In genomic region chr7:158336952-158337351, GRCh38 we compare ENCODE assay signal across 7 cellular contexts.
A peak's percentile ranks its signal among the peaks of the same experiment; 100 is the strongest.
DNase-seq lines count a peak whose midpoint lies in the region; ATAC-seq, FAIRE-seq and TF ChIP-seq lines count a peak whose summit lies in the region.
"Not testable (repeated sequence)": the region's sequence is repeated elsewhere in the genome, so short reads cannot be mapped to it uniquely, and the experiment has no call there.

No MANE protein-coding gene starts in this region.

- H3K27ac ChIP-seq in astrocyte (ENCODE audit: low read depth, low read length): not testable (repeated sequence)

- TF ChIP-seq CTCF in astrocyte (IDR thresholded peaks at IDR 0.05; ENCODE audit: insufficient read depth, low read depth, low read length); natural killer cell (IDR thresholded peaks at IDR 0.05); type B pancreatic cell (conservative IDR thresholded peaks at IDR 0.05): not testable (repeated sequence)

- H3K4me2 ChIP-seq in astrocyte (ENCODE audit: low read length): not testable (repeated sequence)

- peaks cover 48% of the 10 kb centered on the region for H3K9me3 Mint-ChIP-seq in T-helper 2 cell treated with Interferon-gamma antibody and Interleukin-4, amounts not matched to agents 5 μg/mL and 100 μg/mL, for 36 hours
- H3K9me3 Mint-ChIP-seq in astrocyte (ENCODE audit: unreplicated experiment): peaks cover 32% of the 10 kb centered on the region
- peaks cover 33 to 50% of the 10 kb centered on the region in 2 donors for H3K9me3 Mint-ChIP-seq in effector memory CD8-positive, alpha-beta T cell
- peaks cover 23 to 34% of the 10 kb centered on the region in 2 donors for H3K9me3 Mint-ChIP-seq in natural killer cell
- H3K9me3 Mint-ChIP-seq in type B pancreatic cell: peaks cover 42% of the 10 kb centered on the region

- H4K20me1 ChIP-seq in astrocyte (ENCODE audit: insufficient read depth, low read length): not testable (repeated sequence)

- not testable (repeated sequence) for H3K4me3 Mint-ChIP-seq in T-helper 2 cell treated with Interferon-gamma antibody and Interleukin-4, amounts not matched to agents 5 μg/mL and 100 μg/mL, for 36 hours; astrocyte (ENCODE audit: unreplicated experiment); effector memory CD8-positive, alpha-beta T cell; type B pancreatic cell
- H3K4me3 Mint-ChIP-seq in natural killer cell: peak overlapping the region; percentile 49

- H3K4me3 ChIP-seq in astrocyte (ENCODE audit: insufficient read depth, low read depth, low read length): not testable (repeated sequence)

- H3K9me3 ChIP-seq in astrocyte (ENCODE audit: insufficient read depth, low read depth, low read length): peaks cover 13% of the 10 kb centered on the region

- H3K4me1 ChIP-seq in astrocyte (ENCODE audit: insufficient read depth, low read length): not testable (repeated sequence)

- peak; percentile 93 for FAIRE-seq in astrocyte (lab: Jason Lieb, UNC)

- H3K36me3 Mint-ChIP-seq in T-helper 2 cell treated with Interferon-gamma antibody and Interleukin-4, amounts not matched to agents 5 μg/mL and 100 μg/mL, for 36 hours (ENCODE audit: low read depth): peaks cover 15% of the 10 kb centered on the region
- H3K36me3 Mint-ChIP-seq in astrocyte (ENCODE audit: low read depth, unreplicated experiment); natural killer cell: not testable (repeated sequence)
- peaks cover 38% of the 10 kb centered on the region for H3K36me3 Mint-ChIP-seq in effector memory CD8-positive, alpha-beta T cell (ENCODE audit: insufficient read depth)
- peaks cover 13% of the 10 kb centered on the region for H3K36me3 Mint-ChIP-seq in type B pancreatic cell

- intact Hi-C loops in cardiac septum (cut with DNase I); natural killer cell (cut with micrococcal nuclease); posterior vena cava (cut with DNase I): not testable (repeated sequence)

- not testable (repeated sequence) for H2AFZ ChIP-seq in astrocyte (ENCODE audit: low read depth, low read length)

- H3K9ac ChIP-seq in astrocyte (ENCODE audit: low read length): not testable (repeated sequence)

- H3K4me1 Mint-ChIP-seq in T-helper 2 cell treated with Interferon-gamma antibody and Interleukin-4, amounts not matched to agents 5 μg/mL and 100 μg/mL, for 36 hours (ENCODE audit: low read depth); astrocyte (ENCODE audit: low read depth, unreplicated experiment); type B pancreatic cell (ENCODE audit: unreplicated experiment): not testable (repeated sequence)
- peaks cover 16 to 18% of the 10 kb centered on the region in 2 donors for H3K4me1 Mint-ChIP-seq in effector memory CD8-positive, alpha-beta T cell (ENCODE audit: low read depth in 2 of 2)
- H3K4me1 Mint-ChIP-seq in natural killer cell: peaks cover 30 to 40% of the 10 kb centered on the region in 2 donors

- not testable (repeated sequence) for H3K27me3 ChIP-seq in astrocyte (ENCODE audit: insufficient read depth, low read length)

- not testable (repeated sequence) for H3K36me3 ChIP-seq in astrocyte (ENCODE audit: insufficient read depth, low read length)

- H3K27ac Mint-ChIP-seq in T-helper 2 cell treated with Interferon-gamma antibody and Interleukin-4, amounts not matched to agents 5 μg/mL and 100 μg/mL, for 36 hours: peak overlapping the region; percentile 10
- H3K27ac Mint-ChIP-seq in astrocyte (ENCODE audit: unreplicated experiment): not testable (repeated sequence)
- H3K27ac Mint-ChIP-seq in effector memory CD8-positive, alpha-beta T cell: peak overlapping the region; percentile 13 to 65
- H3K27ac Mint-ChIP-seq in natural killer cell: peak overlapping the region; percentile 81 to 86
- H3K27ac Mint-ChIP-seq in type B pancreatic cell: peak overlapping the region; percentile 23

- H3K79me2 ChIP-seq in astrocyte (ENCODE audit: insufficient read depth, low read length): not testable (repeated sequence)

- DNase-seq in T-helper 2 cell treated with Interferon-gamma antibody and Interleukin-4, amounts not matched to agents 5 μg/mL and 100 μg/mL, for 36 hours (ENCODE audit: low spot score); astrocyte (ENCODE audit: low read depth); effector memory CD8-positive, alpha-beta T cell; natural killer cell: not testable (repeated sequence)
- peak; percentile 22 for DNase-seq in cardiac septum (ENCODE audit: low spot score)
- peak; percentile 55 for DNase-seq in posterior vena cava (ENCODE audit: low spot score)
- peak; percentile 67 for DNase-seq in type B pancreatic cell (ENCODE audit: extremely low spot score, unreplicated experiment)

- ATAC-seq in effector memory CD8-positive, alpha-beta T cell (replicated peaks); natural killer cell: not testable (repeated sequence)

- not testable (repeated sequence) for H3K27me3 Mint-ChIP-seq in T-helper 2 cell treated with Interferon-gamma antibody and Interleukin-4, amounts not matched to agents 5 μg/mL and 100 μg/mL, for 36 hours (ENCODE audit: low read depth); astrocyte (ENCODE audit: low read depth, unreplicated experiment); effector memory CD8-positive, alpha-beta T cell; natural killer cell (ENCODE audit: low read depth in 2 of 2); type B pancreatic cell
